10 cellular contexts compared by ENCODE assay signal in the genomic region with DNA sequence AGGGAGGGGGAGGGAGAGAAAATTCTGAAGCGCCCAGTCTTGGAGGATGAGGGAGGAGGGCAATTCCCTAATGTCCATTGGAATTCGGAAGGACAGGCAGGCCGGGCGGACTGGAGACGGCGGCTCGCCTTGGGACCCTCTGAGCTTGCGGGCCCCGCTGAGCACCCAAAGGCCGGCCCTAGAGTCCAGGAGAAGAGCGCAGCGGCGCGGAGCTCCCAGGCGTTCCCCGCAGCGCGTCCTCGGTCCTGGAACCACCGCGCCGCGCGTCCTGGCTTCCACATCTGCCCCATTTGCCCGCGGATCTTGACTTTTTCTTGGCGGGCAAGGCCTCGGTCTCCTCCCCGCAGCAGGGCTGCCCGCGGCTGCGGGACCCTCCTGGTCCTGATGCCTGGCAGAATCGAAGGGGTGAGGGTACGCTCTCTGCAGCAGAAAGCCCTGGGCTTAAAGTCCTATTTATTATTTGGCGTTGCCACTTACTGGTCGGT. TPM values are rescaled to one million over a fixed set of nuclear protein-coding genes. Genes with fewer than 3 reads are reported as not detected.
DNase-seq lines count a peak whose midpoint lies in the region; FAIRE-seq and TF ChIP-seq lines count a peak whose summit lies in the region.
"Had no signal": no experiment of that assay in that cellular context is flagged by ENCODE, and none has a peak within 500 bp of the region (broad histone marks: within the 10 kb centered on the region; RNA-seq: fewer than 3 reads in every experiment).

No MANE protein-coding gene starts in this region.

- TF ChIP-seq CTCF in VCaP (conservative IDR thresholded peaks at IDR 0.05), result no peak
- no peak for TF ChIP-seq CTCF in hepatocyte (IDR thresholded peaks at IDR 0.05; ENCODE audit: poor library complexity)

- H3K27ac ChIP-seq in VCaP (peak overlapping the region; percentile 98), hepatocyte (no peak overlapping the region)

- H3K4me2 ChIP-seq in hepatocyte, result peak overlapping the region; percentile 97

- no peaks in the 10 kb centered on the region for H3K79me2 ChIP-seq in hepatocyte

- H3K9me3 ChIP-seq in hepatocyte (ENCODE audit: low read depth), result peaks cover 5% of the 10 kb centered on the region

- H3K36me3 ChIP-seq in hepatocyte (replicated peaks; ENCODE audit: insufficient read depth, low read depth), result no peaks in the 10 kb centered on the region

- no peaks in the 10 kb centered on the region for H4K20me1 ChIP-seq in hepatocyte (ENCODE audit: insufficient read depth, poor library complexity, severe bottlenecking)

- H3K4me1 ChIP-seq in hepatocyte (ENCODE audit: insufficient read depth), result peaks cover 14% of the 10 kb centered on the region

- FAIRE-seq in urothelium cell line (lab: Jason Lieb, UNC), result no peak

- 2% methylated on average over 36 of the region's 36 CpGs for WGBS in hepatocyte (ENCODE audit: low lambda C conversion rate, missing lambda C conversion rate)

- H3K9me2 ChIP-seq in hepatocyte (replicated peaks; ENCODE audit: insufficient read depth), result no peaks in the 10 kb centered on the region

- DNase-seq in DMS114 treated with DMSO at 0.1 percent for 48 hours (lab: John Stamatoyannopoulos, UW; ENCODE audit: unreplicated experiment), result peak; percentile 7
- no peak for DNase-seq in hepatocyte (ENCODE audit: low spot score)
- peak; percentile 40 for DNase-seq in retina
- DNase-seq in DMS79 (lab: John Stamatoyannopoulos, UW), result no peak
- DNase-seq in urothelium cell line (ENCODE audit: low spot score), result no peak
- no peak for DNase-seq in stimulated activated CD8-positive, alpha-beta memory T cell treated with anti-CD3 and anti-CD28 coated beads, Interleukin-4, amount 100 ng/mL, for 48 hours
- no peak for DNase-seq in T-helper 2 cell
- DNase-seq: activated CD4-positive, alpha-beta T cell treated with anti-CD3 and anti-CD28 coated beads for 36 hours; stimulated activated naive CD8-positive, alpha-beta T cell treated with anti-CD3 and anti-CD28 coated beads, Interleukin-15, Interleukin-2, amounts not matched to agents 100 U/mL and 50 U/mL, for 24 hours had no signal

- H3K27me3 ChIP-seq in hepatocyte, result peaks cover 35% of the 10 kb centered on the region

- peak overlapping the region; percentile 61 for H2AFZ ChIP-seq in hepatocyte

- H3K4me3 ChIP-seq in hepatocyte, result peak overlapping the region; percentile 51

RNA-seq across cellular contexts. Expression of a gene that starts 0.7 kb away (rescaled TPM):
- 10.0 and 12.3 TPM in 2 replicates for total RNA-seq in hepatocyte
- polyA plus RNA-seq in hepatocyte, result 5.6 and 6.7 TPM in 2 replicates

Comparison
In these comparisons a context has a peak if more than half of its experiments do, and no peak if none do; other contexts are left out.
1. DNase-seq: peak in DMS114 treated with DMSO at 0.1 percent for 48 hours (single experiment) and retina (single experiment); none in hepatocyte (single experiment), DMS79 (single experiment), urothelium cell line (single experiment), stimulated activated CD8-positive, alpha-beta memory T cell treated with anti-CD3 and anti-CD28 coated beads, Interleukin-4, amount 100 ng/mL, for 48 hours (single experiment) and T-helper 2 cell (0 of 5).